Comparison of ENCODE assay signal across 1 cellular context in genomic region chr12:202081-202731, GRCh38.
A peak's percentile ranks its signal among the peaks of the same experiment; 100 is the strongest.
TF ChIP-seq lines count a peak whose summit lies in the region.

No MANE protein-coding gene starts in this region.

TF ChIP-seq in HEK293, 187 proteins besides CTCF, POLR2A, EP300 and RAD21 (continued from another document):
- TF ChIP-seq ZNF146 (tag by site-specific recombination; IDR thresholded peaks at IDR 0.05) = 0 out of 2 replicates have a peak, but pooled peaks have one; percentile 15
- peak; percentile 52; the same call in 1 of the 2 replicates for TF ChIP-seq ZNF692 (tag by site-specific recombination; IDR thresholded peaks at IDR 0.05)
- 0 out of 2 replicates have a peak, but pooled peaks have one; percentile 12 for TF ChIP-seq KLF9 (tag by site-specific recombination; IDR thresholded peaks at IDR 0.05; ENCODE audit: low read depth)
- TF ChIP-seq ZNF843 (tag by site-specific recombination; IDR thresholded peaks at IDR 0.05) = peak; percentile 22; the same call in 1 of the 2 replicates
- peak; percentile 52; the same call in 1 of the 2 replicates for TF ChIP-seq IKZF3 (tag by site-specific recombination; IDR thresholded peaks at IDR 0.05)
- 0 out of 2 replicates have a peak, but pooled peaks have one; percentile 8 for TF ChIP-seq WT1 (tag by site-specific recombination; IDR thresholded peaks at IDR 0.05)
- peak; percentile 62; the same call in 1 of the 2 replicates for TF ChIP-seq GLIS1 (tag by site-specific recombination; IDR thresholded peaks at IDR 0.05)
- TF ChIP-seq ZBTB1 (tag by site-specific recombination; IDR thresholded peaks at IDR 0.05) = no peak
- TF ChIP-seq SP7 (tag by site-specific recombination; IDR thresholded peaks at IDR 0.05) = peak; percentile 70
- TF ChIP-seq ZNF423 (tag by site-specific recombination; IDR thresholded peaks at IDR 0.05) = 0 out of 2 replicates have a peak, but pooled peaks have one; percentile 51
- TF ChIP-seq, protein P1, sequence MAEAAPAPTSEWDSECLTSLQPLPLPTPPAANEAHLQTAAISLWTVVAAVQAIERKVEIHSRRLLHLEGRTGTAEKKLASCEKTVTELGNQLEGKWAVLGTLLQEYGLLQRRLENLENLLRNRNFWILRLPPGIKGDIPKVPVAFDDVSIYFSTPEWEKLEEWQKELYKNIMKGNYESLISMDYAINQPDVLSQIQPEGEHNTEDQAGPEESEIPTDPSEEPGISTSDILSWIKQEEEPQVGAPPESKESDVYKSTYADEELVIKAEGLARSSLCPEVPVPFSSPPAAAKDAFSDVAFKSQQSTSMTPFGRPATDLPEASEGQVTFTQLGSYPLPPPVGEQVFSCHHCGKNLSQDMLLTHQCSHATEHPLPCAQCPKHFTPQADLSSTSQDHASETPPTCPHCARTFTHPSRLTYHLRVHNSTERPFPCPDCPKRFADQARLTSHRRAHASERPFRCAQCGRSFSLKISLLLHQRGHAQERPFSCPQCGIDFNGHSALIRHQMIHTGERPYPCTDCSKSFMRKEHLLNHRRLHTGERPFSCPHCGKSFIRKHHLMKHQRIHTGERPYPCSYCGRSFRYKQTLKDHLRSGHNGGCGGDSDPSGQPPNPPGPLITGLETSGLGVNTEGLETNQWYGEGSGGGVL (tag by site-specific recombination; IDR thresholded peaks at IDR 0.05) = peak; percentile 37; the same call in 1 of the 2 replicates
- TF ChIP-seq, protein P2, sequence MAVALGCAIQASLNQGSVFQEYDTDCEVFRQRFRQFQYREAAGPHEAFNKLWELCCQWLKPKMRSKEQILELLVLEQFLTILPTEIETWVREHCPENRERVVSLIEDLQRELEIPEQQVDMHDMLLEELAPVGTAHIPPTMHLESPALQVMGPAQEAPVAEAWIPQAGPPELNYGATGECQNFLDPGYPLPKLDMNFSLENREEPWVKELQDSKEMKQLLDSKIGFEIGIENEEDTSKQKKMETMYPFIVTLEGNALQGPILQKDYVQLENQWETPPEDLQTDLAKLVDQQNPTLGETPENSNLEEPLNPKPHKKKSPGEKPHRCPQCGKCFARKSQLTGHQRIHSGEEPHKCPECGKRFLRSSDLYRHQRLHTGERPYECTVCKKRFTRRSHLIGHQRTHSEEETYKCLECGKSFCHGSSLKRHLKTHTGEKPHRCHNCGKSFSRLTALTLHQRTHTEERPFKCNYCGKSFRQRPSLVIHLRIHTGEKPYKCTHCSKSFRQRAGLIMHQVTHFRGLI (tag by site-specific recombination; IDR thresholded peaks at IDR 0.05) = peak; percentile 58
- 0 out of 2 replicates have a peak, but pooled peaks have one; percentile 21 for TF ChIP-seq PATZ1 (tag by site-specific recombination; IDR thresholded peaks at IDR 0.05)
- 0 out of 2 replicates have a peak, but pooled peaks have one; percentile 54 for TF ChIP-seq ZNF629 (tag by site-specific recombination; IDR thresholded peaks at IDR 0.05)
- TF ChIP-seq ZNF596 (tag by site-specific recombination; IDR thresholded peaks at IDR 0.05) = peak; percentile 3
- TF ChIP-seq ZNF214 (tag by site-specific recombination; IDR thresholded peaks at IDR 0.05; ENCODE audit: borderline replicate concordance) = no peak
- TF ChIP-seq ZEB2 (tag by site-specific recombination; IDR thresholded peaks at IDR 0.05) = 0 out of 2 replicates have a peak, but pooled peaks have one; percentile 11
- TF ChIP-seq ZNF501 (tag by site-specific recombination; IDR thresholded peaks at IDR 0.05) = 0 out of 2 replicates have a peak, but pooled peaks have one; percentile 21
- TF ChIP-seq ZNF600 (tag by site-specific recombination; IDR thresholded peaks at IDR 0.05) = peak; percentile 95
- no peak for TF ChIP-seq ZNF274 (IDR thresholded peaks at IDR 0.05; ENCODE audit: low read length)
- TF ChIP-seq ZNF274 (tag by site-specific recombination; IDR thresholded peaks at IDR 0.05; ENCODE audit: borderline replicate concordance) = no peak
- no peak for TF ChIP-seq ZNF148 (tag by site-specific recombination; IDR thresholded peaks at IDR 0.05; ENCODE audit: borderline replicate concordance)
- no peak for TF ChIP-seq ZNF19 (tag by site-specific recombination; IDR thresholded peaks at IDR 0.05; ENCODE audit: low read depth)
- TF ChIP-seq ZIC2 (tag by site-specific recombination; IDR thresholded peaks at IDR 0.05) = peak; percentile 100
- TF ChIP-seq, protein P3, sequence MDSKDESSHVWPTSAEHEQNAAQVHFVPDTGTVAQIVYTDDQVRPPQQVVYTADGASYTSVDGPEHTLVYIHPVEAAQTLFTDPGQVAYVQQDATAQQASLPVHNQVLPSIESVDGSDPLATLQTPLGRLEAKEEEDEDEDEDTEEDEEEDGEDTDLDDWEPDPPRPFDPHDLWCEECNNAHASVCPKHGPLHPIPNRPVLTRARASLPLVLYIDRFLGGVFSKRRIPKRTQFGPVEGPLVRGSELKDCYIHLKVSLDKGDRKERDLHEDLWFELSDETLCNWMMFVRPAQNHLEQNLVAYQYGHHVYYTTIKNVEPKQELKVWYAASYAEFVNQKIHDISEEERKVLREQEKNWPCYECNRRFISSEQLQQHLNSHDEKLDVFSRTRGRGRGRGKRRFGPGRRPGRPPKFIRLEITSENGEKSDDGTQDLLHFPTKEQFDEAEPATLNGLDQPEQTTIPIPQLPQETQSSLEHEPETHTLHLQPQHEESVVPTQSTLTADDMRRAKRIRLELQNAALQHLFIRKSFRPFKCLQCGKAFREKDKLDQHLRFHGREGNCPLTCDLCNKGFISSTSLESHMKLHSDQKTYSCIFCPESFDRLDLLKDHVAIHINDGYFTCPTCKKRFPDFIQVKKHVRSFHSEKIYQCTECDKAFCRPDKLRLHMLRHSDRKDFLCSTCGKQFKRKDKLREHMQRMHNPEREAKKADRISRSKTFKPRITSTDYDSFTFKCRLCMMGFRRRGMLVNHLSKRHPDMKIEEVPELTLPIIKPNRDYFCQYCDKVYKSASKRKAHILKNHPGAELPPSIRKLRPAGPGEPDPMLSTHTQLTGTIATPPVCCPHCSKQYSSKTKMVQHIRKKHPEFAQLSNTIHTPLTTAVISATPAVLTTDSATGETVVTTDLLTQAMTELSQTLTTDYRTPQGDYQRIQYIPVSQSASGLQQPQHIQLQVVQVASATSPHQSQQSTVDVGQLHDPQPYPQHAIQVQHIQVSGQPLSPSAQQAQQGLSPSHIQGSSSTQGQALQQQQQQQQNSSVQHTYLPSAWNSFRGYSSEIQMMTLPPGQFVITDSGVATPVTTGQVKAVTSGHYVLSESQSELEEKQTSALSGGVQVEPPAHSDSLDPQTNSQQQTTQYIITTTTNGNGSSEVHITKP (tag by site-specific recombination; IDR thresholded peaks at IDR 0.05) = 0 out of 2 replicates have a peak, but pooled peaks have one; percentile 10
- TF ChIP-seq OSR2 (tag by site-specific recombination; IDR thresholded peaks at IDR 0.05) = 0 out of 2 replicates have a peak, but pooled peaks have one; percentile 11
- TF ChIP-seq KLF1 (tag by site-specific recombination; IDR thresholded peaks at IDR 0.05) = no peak
- TF ChIP-seq ZNF830 (tag by site-specific recombination; IDR thresholded peaks at IDR 0.05; ENCODE audit: low read depth) = no peak
TF ChIP-seq in HEK293: peak in this region for 27.
